ENCODE assay signal across 1 cellular context in the genomic region with DNA sequence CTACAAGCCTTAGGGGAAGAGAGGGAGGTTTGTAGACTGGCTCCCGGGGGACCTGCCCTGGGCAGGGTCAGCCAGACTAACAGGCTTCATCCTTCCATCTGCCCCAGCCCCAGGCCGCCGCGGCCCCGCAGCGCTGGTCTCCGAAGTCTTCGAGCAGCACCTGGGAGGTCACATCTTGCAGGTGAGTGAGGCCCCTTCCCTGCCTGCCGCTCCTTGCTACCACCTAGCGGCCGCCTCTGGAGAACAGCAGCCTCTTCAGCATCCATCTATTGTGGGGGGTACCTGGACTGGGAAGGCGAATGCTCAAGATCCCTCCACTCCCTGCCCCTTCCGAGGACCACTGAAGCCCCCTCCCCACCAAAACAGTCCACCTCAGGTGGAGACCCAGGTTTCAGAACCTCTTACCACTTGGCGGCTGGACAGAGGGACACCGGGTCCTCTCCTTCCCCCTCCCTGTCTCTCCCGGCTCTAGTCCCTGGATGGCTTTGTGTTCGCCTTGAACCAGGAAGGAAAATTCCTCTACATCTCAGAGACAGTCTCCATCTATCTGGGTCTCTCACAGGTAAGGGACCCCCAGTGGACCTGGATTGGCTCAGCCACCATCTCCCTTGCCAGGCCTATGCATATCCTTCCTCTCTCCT.
TF ChIP-seq lines count a peak whose summit lies in the region.

No MANE protein-coding gene starts in this region.

TF ChIP-seq in endothelial cell of umbilical vein, 7 proteins besides CTCF, POLR2A, EP300 and RAD21:
- no peak for TF ChIP-seq GATA2 (IDR thresholded peaks at IDR 0.05; ENCODE audit: insufficient read depth, insufficient read length, low read depth, low read length)
- no peak for TF ChIP-seq JUN (IDR thresholded peaks at IDR 0.05; ENCODE audit: borderline replicate concordance, insufficient read depth, insufficient read length, low read depth)
- no peak for TF ChIP-seq POLR2AphosphoS5 (IDR thresholded peaks at IDR 0.05; ENCODE audit: insufficient read depth, low read depth, low read length)
- TF ChIP-seq EZH2 (IDR thresholded peaks at IDR 0.05; ENCODE audit: borderline replicate concordance, low read depth, low read length, severe bottlenecking), result no peak
- no peak for TF ChIP-seq MAX (IDR thresholded peaks at IDR 0.05; ENCODE audit: insufficient read depth, insufficient read length)
- no peak for TF ChIP-seq FOS (IDR thresholded peaks at IDR 0.05; ENCODE audit: borderline replicate concordance, insufficient read depth, low read length)
- no peak for TF ChIP-seq MYC (IDR thresholded peaks at IDR 0.05; ENCODE audit: low read depth, low read length)
